1 cellular context compared by ENCODE assay signal in genomic region chr12:19483727-19484126, GRCh38.
A peak's percentile ranks its signal among the peaks of the same experiment; 100 is the strongest.
TF ChIP-seq lines count a peak whose summit lies in the region.

No MANE protein-coding gene starts in this region.

TF ChIP-seq in GM12878, 131 proteins besides CTCF, POLR2A, EP300 and RAD21:
- TF ChIP-seq TCF7 (IDR thresholded peaks at IDR 0.05; ENCODE audit: borderline replicate concordance) (0 out of 2 replicates have a peak, but pooled peaks have one; percentile 30), ZNF622 (IDR thresholded peaks at IDR 0.05) (no peak), KLF5 (IDR thresholded peaks at IDR 0.05; ENCODE audit: partially characterized antibody) (no peak), ZBTB11 (CRISPR knock-in tag; IDR thresholded peaks at IDR 0.05) (no peak), ZBTB33 (IDR thresholded peaks at IDR 0.05) (0 out of 2 replicates have a peak, but pooled peaks have one; percentile 48), ZNF207 (IDR thresholded peaks at IDR 0.05; ENCODE audit: borderline replicate concordance) (no peak), NKRF (conservative IDR thresholded peaks at IDR 0.05) (no peak), EGR1 (IDR thresholded peaks at IDR 0.05; ENCODE audit: borderline replicate concordance in 1 of 2, low read depth in 2 of 2, low read length in 2 of 2) (no peak), EED (IDR thresholded peaks at IDR 0.05; ENCODE audit: low read depth) (no peak)
